Comparison of ENCODE assay signal across 1 cellular context in genomic region chr3:42263354-42264346, GRCh38.
A peak's percentile ranks its signal among the peaks of the same experiment; 100 is the strongest.
TF ChIP-seq lines count a peak whose summit lies in the region.

No MANE protein-coding gene starts in this region.

TF ChIP-seq in GM12878, 131 proteins besides CTCF, POLR2A, EP300 and RAD21:
- TF ChIP-seq SUZ12 (IDR thresholded peaks at IDR 0.05; ENCODE audit: unreplicated experiment) (peak; percentile 71), RFX5 (IDR thresholded peaks at IDR 0.05; ENCODE audit: low read depth, low read length) (no peak), HDAC6 (IDR thresholded peaks at IDR 0.05; ENCODE audit: unreplicated experiment) (peak; percentile 62)
